Comparison of ENCODE assay signal across 17 cellular contexts in the genomic region with DNA sequence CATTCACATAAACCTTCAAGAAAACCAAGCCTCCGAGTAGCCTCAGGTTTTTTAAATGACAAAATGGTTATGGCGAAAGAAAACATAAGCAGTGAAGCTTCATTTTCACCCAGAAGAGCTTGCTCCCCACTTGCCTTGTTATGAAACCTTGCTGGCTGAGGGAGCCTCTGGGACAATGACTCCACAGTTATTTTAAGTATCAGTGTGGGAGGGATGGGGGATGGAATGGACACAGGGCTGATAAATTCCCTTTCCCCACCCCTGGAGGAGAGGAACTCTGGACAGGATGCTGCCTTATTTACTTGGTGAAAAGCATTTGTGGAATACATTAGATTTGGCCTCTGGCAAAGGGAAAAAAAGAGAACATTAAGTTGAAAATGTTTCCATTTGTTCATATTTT.
DNase-seq lines count a peak whose midpoint lies in the region; ATAC-seq and TF ChIP-seq lines count a peak whose summit lies in the region.
"Had no signal": no experiment of that assay in that cellular context is flagged by ENCODE, and none has a peak within 500 bp of the region (broad histone marks: within the 10 kb centered on the region; RNA-seq: fewer than 3 reads in every experiment).

No MANE protein-coding gene starts in this region.

- no peak for TF ChIP-seq CTCF in cardiac fibroblast (IDR thresholded peaks at IDR 0.05; ENCODE audit: low read depth, low read length)

- H3K27me3 ChIP-seq in right cardiac atrium (ENCODE audit: control insufficient read depth, insufficient read depth) = no peaks in the 10 kb centered on the region
- H3K27me3 ChIP-seq: BLaER1 treated with 17β-estradiol and CSF1 and Interleukin-3, amounts not matched to agents 10 nM and 100 nM had no signal

- no peaks in the 10 kb centered on the region for H3K9me3 ChIP-seq in right cardiac atrium (ENCODE audit: control insufficient read depth, low read length)
- H3K9me3 ChIP-seq: BLaER1 treated with 17β-estradiol and CSF1 and Interleukin-3, amounts not matched to agents 10 nM and 100 nM had no signal

- H3K4me3 ChIP-seq in cardiac fibroblast (replicated peaks in 1 of 2; ENCODE audit: low read depth in 2 of 2, low read length in 2 of 2) = no peak overlapping the region
- no peak overlapping the region for H3K4me3 ChIP-seq in right cardiac atrium (ENCODE audit: low read length)
- H3K4me3 ChIP-seq: BLaER1 treated with 17β-estradiol and CSF1 and Interleukin-3, amounts not matched to agents 10 nM and 100 nM; SK-N-MC had no signal

- WGBS in right cardiac atrium = 15% methylated on average over 2 of the region's 2 CpGs

- DNase-seq in EL = peak; percentile 50
- peak; percentile 47 to 49 for DNase-seq in cardiac fibroblast (ENCODE audit: low read depth in 2 of 2)
- peak in 2 of 3 donors; percentile 11 to 50 for DNase-seq in right cardiac atrium
- DNase-seq in renal cortical epithelial cell (ENCODE audit: low read depth) = peak; percentile 36
- no peak for DNase-seq in NOMO-1 treated with DMSO at 0.1 percent for 48 hours (lab: John Stamatoyannopoulos, UW; ENCODE audit: unreplicated experiment)
- DNase-seq in DMS153 treated with DMSO at 0.1 percent for 48 hours (lab: John Stamatoyannopoulos, UW; ENCODE audit: unreplicated experiment) = no peak
- DNase-seq in stimulated activated CD4-positive, alpha-beta T cell treated with anti-CD3 and anti-CD28 coated beads, Interleukin-4, amount 100 ng/mL, for 1 hour = no peak
- DNase-seq: activated CD8-positive, alpha-beta memory T cell treated with anti-CD3 and anti-CD28 coated beads, Interleukin-2, amount 50 U/mL, for 4 hours; activated naive CD8-positive, alpha-beta T cell treated with anti-CD3 and anti-CD28 coated beads, Interleukin-2, amount 10 ng/mL, durations not matched to agents 7 days and 5 days; dermis blood vessel endothelial cell; GF-D8; NCI-H1436 treated with DMSO at 0.1 percent for 48 hours; posterior cingulate gyrus had no signal

- H3K27ac ChIP-seq in right cardiac atrium (ENCODE audit: low read length) = no peak overlapping the region
- H3K27ac ChIP-seq: BLaER1 treated with 17β-estradiol and CSF1 and Interleukin-3, amounts not matched to agents 10 nM and 100 nM; SK-N-MC had no signal

- intact Hi-C loops in right cardiac atrium (cut with DNase I) = no loop called here

- H3K4me1 ChIP-seq in right cardiac atrium (ENCODE audit: control insufficient read depth, insufficient read depth, low read length) = no peaks in the 10 kb centered on the region

- no peak for TF ChIP-seq POLR2A in GM18505 (IDR thresholded peaks at IDR 0.05; ENCODE audit: borderline replicate concordance, extremely low read depth, insufficient read depth, insufficient read length)

- ATAC-seq in right cardiac atrium (peak; percentile 93 to 97), GM18505 (IDR thresholded peaks at IDR 0.05; ENCODE audit: unreplicated experiment) (no peak)
- ATAC-seq: stimulated activated memory B cell treated with anti-CD40 and anti-IgM and Interleukin-4, amounts not matched to agents 10 μg/mL and 1 μg/mL and 100 μg/mL, for 72 hours had no signal

Comparison
In these comparisons a context has a peak if more than half of its experiments do, and no peak if none do; other contexts are left out.
1. DNase-seq: peak in EL (single experiment), cardiac fibroblast (2 of 2), right cardiac atrium (2 of 3) and renal cortical epithelial cell (single experiment); none in NOMO-1 treated with DMSO at 0.1 percent for 48 hours (single experiment), DMS153 treated with DMSO at 0.1 percent for 48 hours (single experiment) and stimulated activated CD4-positive, alpha-beta T cell treated with anti-CD3 and anti-CD28 coated beads, Interleukin-4, amount 100 ng/mL, for 1 hour (single experiment).